ENCODE assay signal across 10 cellular contexts in the genomic region with DNA sequence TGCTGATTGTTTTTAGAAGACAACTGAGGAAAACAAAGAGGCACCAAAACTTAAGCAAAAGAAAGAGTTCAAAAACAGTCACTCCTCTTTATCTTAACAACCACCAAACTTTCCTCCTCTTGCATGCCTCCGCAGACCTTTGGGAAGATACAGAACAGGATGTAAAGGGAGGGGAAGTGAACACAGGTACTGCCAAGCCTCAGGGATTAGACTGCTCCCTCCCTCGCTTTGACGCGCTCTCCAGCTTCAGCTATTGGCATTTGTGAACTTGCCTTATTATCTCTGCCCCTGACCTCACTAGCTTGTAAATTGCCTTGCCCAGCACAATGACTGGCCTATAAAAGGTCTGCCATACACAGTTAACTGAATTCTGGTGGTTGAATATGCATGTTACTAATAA. TPM values are rescaled to one million over a fixed set of nuclear protein-coding genes. Genes with fewer than 3 reads are reported as not detected.
DNase-seq lines count a peak whose midpoint lies in the region; ATAC-seq, FAIRE-seq and TF ChIP-seq lines count a peak whose summit lies in the region.
"Had no signal": no experiment of that assay in that cellular context is flagged by ENCODE, and none has a peak within 500 bp of the region (broad histone marks: within the 10 kb centered on the region; RNA-seq: fewer than 3 reads in every experiment).

No MANE protein-coding gene starts in this region.

- no peak overlapping the region for H3K4me3 ChIP-seq in SJSA1
- no peak overlapping the region for H3K4me3 ChIP-seq in hepatocyte
- no peak overlapping the region for H3K4me3 ChIP-seq in pancreas
- no peak overlapping the region for H3K4me3 ChIP-seq in brain microvascular endothelial cell (ENCODE audit: low read depth, low read length)

- H3K27ac ChIP-seq in C4-2B: peak overlapping the region; percentile 98
- H3K27ac ChIP-seq in SJSA1: peak overlapping the region; percentile 86
- peak overlapping the region; percentile 57 for H3K27ac ChIP-seq in hepatocyte
- H3K27ac ChIP-seq in pancreas: peak overlapping the region; percentile 19 to 74 (median 56)
- H3K27ac ChIP-seq in brain microvascular endothelial cell: no peak overlapping the region
- H3K27ac ChIP-seq: right lobe of liver had no signal

- H3K4me1 ChIP-seq in SJSA1 (replicated peaks): peaks cover 60% of the 10 kb centered on the region
- peaks cover 37% of the 10 kb centered on the region for H3K4me1 ChIP-seq in hepatocyte (ENCODE audit: insufficient read depth)
- peaks cover 24 to 44% (median 24%) of the 10 kb centered on the region in 3 donors for H3K4me1 ChIP-seq in pancreas

- intact Hi-C loops in pancreas (cut with DNase I): loop anchor here in 2 of 3 donors (10.0 kb wide), 3 partner anchors 202 to 298 kb away; no protein-coding TSS in a partner anchor

- H2AFZ ChIP-seq in hepatocyte: peak overlapping the region; percentile 1

- H3K79me2 ChIP-seq in hepatocyte: peaks cover 6% of the 10 kb centered on the region

- 38% methylated on average over 4 of the region's 4 CpGs for WGBS in hepatocyte (ENCODE audit: low lambda C conversion rate, missing lambda C conversion rate)
- 11 to 16% methylated on average over 4 of the region's 4 CpGs for WGBS in pancreas, 2 donors

- no peaks in the 10 kb centered on the region for H3K36me3 ChIP-seq in SJSA1
- no peaks in the 10 kb centered on the region for H3K36me3 ChIP-seq in hepatocyte (replicated peaks; ENCODE audit: insufficient read depth, low read depth)
- no peaks in the 10 kb centered on the region for H3K36me3 ChIP-seq in pancreas
- no peaks in the 10 kb centered on the region for H3K36me3 ChIP-seq in brain microvascular endothelial cell (replicated peaks)
- H3K36me3 ChIP-seq: right lobe of liver had no signal

- H3K9me3 ChIP-seq in SJSA1 (replicated peaks) (no peaks in the 10 kb centered on the region), hepatocyte (ENCODE audit: low read depth) (no peaks in the 10 kb centered on the region), pancreas (no peaks in the 10 kb centered on the region)
- H3K9me3 ChIP-seq: right lobe of liver had no signal

- H4K20me1 ChIP-seq in hepatocyte (ENCODE audit: insufficient read depth, poor library complexity, severe bottlenecking): no peaks in the 10 kb centered on the region

- peak overlapping the region; percentile 49 for H3K4me2 ChIP-seq in hepatocyte

- ATAC-seq in pancreas (peak; percentile 11 to 31 (median 18)), HG03045 (IDR thresholded peaks at IDR 0.05; ENCODE audit: unreplicated experiment) (no peak)

- FAIRE-seq in pancreas (lab: Jason Lieb, UNC): no peak

- no peak for TF ChIP-seq CTCF in C4-2B (conservative IDR thresholded peaks at IDR 0.05)
- no peak for TF ChIP-seq CTCF in hepatocyte (IDR thresholded peaks at IDR 0.05; ENCODE audit: poor library complexity)
- TF ChIP-seq CTCF in pancreas (IDR thresholded peaks at IDR 0.05): no peak
- TF ChIP-seq CTCF in brain microvascular endothelial cell (IDR thresholded peaks at IDR 0.05; ENCODE audit: low read depth, low read length, missing control alignments): no peak

- in situ Hi-C loops in brain microvascular endothelial cell (cut with HindIII; ENCODE audit: low pct_ligation_motif_present, low sequenced_read_pairs): loop anchor here (25.0 kb wide), 1 partner anchor 211 kb away; no protein-coding TSS in a partner anchor

- H3K27me3 ChIP-seq in SJSA1 (replicated peaks) (no peaks in the 10 kb centered on the region), hepatocyte (no peaks in the 10 kb centered on the region), pancreas (no peaks in the 10 kb centered on the region), brain microvascular endothelial cell (replicated peaks) (no peaks in the 10 kb centered on the region)
- H3K27me3 ChIP-seq: right lobe of liver had no signal

- H3K9me2 ChIP-seq in hepatocyte (replicated peaks; ENCODE audit: insufficient read depth): no peaks in the 10 kb centered on the region

- peak; percentile 31 to 34 for DNase-seq in SJSA1 (ENCODE audit: low read depth in 1 of 2, low spot score in 2 of 2)
- DNase-seq in hepatocyte (ENCODE audit: low spot score): no peak
- DNase-seq in pancreas: peak in 1 of 6 donors; percentile 43
- DNase-seq in NCI-H2227 (lab: John Stamatoyannopoulos, UW; ENCODE audit: unreplicated experiment): no peak
- no peak for DNase-seq in DMS114 treated with DMSO at 0.1 percent for 48 hours (lab: John Stamatoyannopoulos, UW; ENCODE audit: unreplicated experiment)
- no peak for DNase-seq in brain microvascular endothelial cell
- DNase-seq: activated naive CD8-positive, alpha-beta T cell treated with anti-CD3 and anti-CD28 coated beads, Interleukin-2, amount 10 ng/mL, durations not matched to agents 7 days and 5 days had no signal

RNA-seq across cellular contexts. Expression of a gene that starts 4.8 kb away (rescaled TPM):
- 735 and 762 TPM in 2 replicates for total RNA-seq in SJSA1 (2014; rRNA removed; shearing (Covaris generic))
- total RNA-seq in hepatocyte: 414 and 445 TPM in 2 replicates
- 309 and 360 TPM in 2 replicates for polyA plus RNA-seq in hepatocyte
- 100 to 1,000 TPM in 1 of 6 donors, 10 to 100 TPM in 5; 63.0 to 102 (median 89.5) TPM for total RNA-seq in pancreas
- 100 to 1,000 TPM in 1 of 2 donors, 10 to 100 TPM in 1; 78.0 to 145 TPM for polyA plus RNA-seq in pancreas

RNA-seq across cellular contexts. Expression of a gene that starts 37.1 kb away (rescaled TPM):
- total RNA-seq in SJSA1 (2014; rRNA removed; shearing (Covaris generic)): 29.0 and 45.7 TPM in 2 replicates
- 122 and 133 TPM in 2 replicates for total RNA-seq in hepatocyte
- polyA plus RNA-seq in hepatocyte: 102 and 138 TPM in 2 replicates
- total RNA-seq in pancreas: 100 to 1,000 TPM in 5 of 6 donors, 10 to 100 TPM in 1; 87.2 to 168 (median 144) TPM
- 10 to 100 TPM; 26.1 to 58.0 TPM for polyA plus RNA-seq in pancreas

Comparison
In these comparisons a context has a peak if more than half of its experiments do, and no peak if none do; other contexts are left out.
1. DNase-seq: peak in SJSA1 (2 of 2); none in hepatocyte (single experiment), NCI-H2227 (single experiment), DMS114 treated with DMSO at 0.1 percent for 48 hours (single experiment) and brain microvascular endothelial cell (single experiment).